In the genomic region with DNA sequence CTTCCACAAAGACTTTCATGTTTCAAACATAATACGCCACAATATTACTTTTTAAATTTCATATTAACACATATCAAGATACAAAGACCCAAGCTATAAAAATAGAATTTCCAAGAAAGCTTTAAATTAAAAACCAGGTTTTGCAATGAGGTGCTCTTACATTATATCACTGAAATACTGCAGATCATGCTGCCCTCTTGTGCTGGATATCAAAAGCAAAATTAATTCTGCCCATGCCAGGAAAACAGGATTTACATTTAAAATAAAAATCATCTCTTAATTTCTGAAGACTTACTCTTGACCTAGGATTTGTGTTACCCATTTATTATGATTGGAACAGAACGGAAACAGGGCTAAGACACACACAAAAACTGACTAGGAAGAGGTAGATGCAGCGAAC, we compare ENCODE assay signal across 9 cellular contexts.
DNase-seq lines count a peak whose midpoint lies in the region.
"Had no signal": no experiment of that assay in that cellular context is flagged by ENCODE, and none has a peak within 500 bp of the region (broad histone marks: within the 10 kb centered on the region; RNA-seq: fewer than 3 reads in every experiment).

No MANE protein-coding gene starts in this region.

- DNase-seq in NCI-H2171 treated with DMSO at 0.1 percent for 48 hours (lab: John Stamatoyannopoulos, UW) (peak; percentile 4), NCI-H2171 (lab: John Stamatoyannopoulos, UW) (no peak), NCI-H460 (ENCODE audit: extremely low read depth, low read depth) (peak; percentile 20), dermis microvascular lymphatic vessel endothelial cell (ENCODE audit: low read depth in 2 of 2) (peak; percentile 38 to 63), pons (ENCODE audit: low spot score) (peak; percentile 11), COLO668 (lab: John Stamatoyannopoulos, UW; ENCODE audit: unreplicated experiment) (no peak), ecto neural progenitor cell (ENCODE audit: low spot score) (no peak)
- no peak for DNase-seq in activated CD4-positive, CD25-positive, alpha-beta regulatory T cell treated with anti-CD3 and anti-CD28 coated beads, Interleukin-2, amount 50 U/mL, for 72 hours
- DNase-seq: activated CD4-positive, alpha-beta T cell treated with anti-CD3 and anti-CD28 coated beads for 48 hours had no signal

Comparison
In these comparisons a context has a peak if more than half of its experiments do, and no peak if none do; other contexts are left out.
1. DNase-seq: peak in NCI-H2171 treated with DMSO at 0.1 percent for 48 hours (single experiment), NCI-H460 (single experiment), dermis microvascular lymphatic vessel endothelial cell (2 of 2) and pons (single experiment); none in NCI-H2171 (single experiment), activated CD4-positive, CD25-positive, alpha-beta regulatory T cell treated with anti-CD3 and anti-CD28 coated beads, Interleukin-2, amount 50 U/mL, for 72 hours (single experiment), COLO668 (single experiment) and ecto neural progenitor cell (single experiment).